ENCODE assay signal across 9 cellular contexts in genomic region chr15:65085990-65086679, GRCh38. TPM values are rescaled to one million over a fixed set of nuclear protein-coding genes. Genes with fewer than 3 reads are reported as not detected.
DNase-seq lines count a peak whose midpoint lies in the region; FAIRE-seq and TF ChIP-seq lines count a peak whose summit lies in the region.
"Had no signal": no experiment of that assay in that cellular context is flagged by ENCODE, and none has a peak within 500 bp of the region (broad histone marks: within the 10 kb centered on the region; RNA-seq: fewer than 3 reads in every experiment).

No MANE protein-coding gene starts in this region.

- H2AK5ac ChIP-seq in mesendoderm (ENCODE audit: low read length), result no peak overlapping the region

- H2AFZ ChIP-seq in astrocyte (ENCODE audit: low read depth, low read length), result no peak overlapping the region

- no peak overlapping the region for H3K23ac ChIP-seq in mesendoderm (ENCODE audit: low read length)

- H3K4me3 ChIP-seq in H7 (ENCODE audit: insufficient read depth, low read depth, low read length), result no peak overlapping the region
- H3K4me3 ChIP-seq in astrocyte (ENCODE audit: insufficient read depth, low read depth, low read length), result no peak overlapping the region
- H3K4me3 ChIP-seq in mesendoderm (ENCODE audit: low read length), result no peak overlapping the region

- H3K79me1 ChIP-seq in mesendoderm (ENCODE audit: low read length), result no peaks in the 10 kb centered on the region

- H3K79me2 ChIP-seq in astrocyte (ENCODE audit: insufficient read depth, low read length), result no peaks in the 10 kb centered on the region
- no peaks in the 10 kb centered on the region for H3K79me2 ChIP-seq in mesendoderm (ENCODE audit: control insufficient read depth, insufficient read depth, low read length)

- H2BK15ac ChIP-seq in mesendoderm (replicated peaks; ENCODE audit: low read depth), result no peak overlapping the region

- no peak overlapping the region for H3K4ac ChIP-seq in mesendoderm (ENCODE audit: low read depth, low read length)

- no peak for FAIRE-seq in astrocyte (lab: Jason Lieb, UNC)

- TF ChIP-seq CTCF in CD14-positive monocyte (IDR thresholded peaks at IDR 0.05) (peak; percentile 30), astrocyte (IDR thresholded peaks at IDR 0.05; ENCODE audit: insufficient read depth, low read depth, low read length) (peak; percentile 41)

- no peak overlapping the region for H4K8ac ChIP-seq in mesendoderm (ENCODE audit: low read depth, low read length)

- WGBS in mesendoderm (ENCODE audit: extremely low coverage, insufficient coverage, low lambda C conversion rate), result no CpG with 5 or more reads among the region's 6 CpGs

- no peaks in the 10 kb centered on the region for H3K36me3 ChIP-seq in H7 (replicated peaks; ENCODE audit: control insufficient read depth, insufficient read depth, low read length)
- H3K36me3 ChIP-seq in astrocyte (ENCODE audit: insufficient read depth, low read length), result no peaks in the 10 kb centered on the region
- H3K36me3 ChIP-seq in mesendoderm (ENCODE audit: control insufficient read depth, insufficient read depth, low read length), result no peaks in the 10 kb centered on the region

- no peaks in the 10 kb centered on the region for H4K20me1 ChIP-seq in astrocyte (ENCODE audit: insufficient read depth, low read length)

- no peaks in the 10 kb centered on the region for H3K9me3 ChIP-seq in astrocyte (ENCODE audit: insufficient read depth, low read depth, low read length)

- H2BK120ac ChIP-seq in mesendoderm (ENCODE audit: low read depth, low read length), result no peak overlapping the region

- H2BK5ac ChIP-seq in mesendoderm (ENCODE audit: low read length), result no peak overlapping the region

- H3K27ac ChIP-seq in astrocyte (ENCODE audit: low read depth, low read length) (no peak overlapping the region), mesendoderm (ENCODE audit: low read depth, low read length) (no peak overlapping the region)

- H3K4me2 ChIP-seq in astrocyte (ENCODE audit: low read length) (no peak overlapping the region), mesendoderm (ENCODE audit: low read length) (no peak overlapping the region)

- H3K27me3 ChIP-seq in H7 (ENCODE audit: control insufficient read depth, insufficient read depth, low read length), result no peaks in the 10 kb centered on the region
- peaks cover 28% of the 10 kb centered on the region for H3K27me3 ChIP-seq in astrocyte (ENCODE audit: insufficient read depth, low read length)
- H3K27me3 ChIP-seq in mesendoderm (ENCODE audit: insufficient read depth, low read length, poor library complexity), result no peaks in the 10 kb centered on the region

- H3K9me3 Mint-ChIP-seq in CD14-positive monocyte (no peaks in the 10 kb centered on the region), astrocyte (ENCODE audit: unreplicated experiment) (no peaks in the 10 kb centered on the region)

- H3K27ac Mint-ChIP-seq in CD14-positive monocyte, result no peak overlapping the region
- H3K27ac Mint-ChIP-seq in astrocyte (ENCODE audit: unreplicated experiment), result no peak overlapping the region

- no peak for DNase-seq in CD14-positive monocyte (ENCODE audit: low spot score)
- peak; percentile 85 for DNase-seq in H7
- no peak for DNase-seq in astrocyte (ENCODE audit: low read depth)
- peak; percentile 78 for DNase-seq in mesendoderm
- DNase-seq in NCI-H2171 (lab: John Stamatoyannopoulos, UW), result no peak
- no peak for DNase-seq in H4 (ENCODE audit: low spot score)
- DNase-seq in ecto neural progenitor cell (ENCODE audit: low spot score), result no peak
- DNase-seq in NCI-H774 (lab: John Stamatoyannopoulos, UW), result no peak

- H3K4me3 Mint-ChIP-seq in CD14-positive monocyte (no peak overlapping the region), astrocyte (ENCODE audit: unreplicated experiment) (no peak overlapping the region)

- H3K27me3 Mint-ChIP-seq in CD14-positive monocyte (ENCODE audit: low read depth in 3 of 3), result peaks cover 15 to 42% (median 21%) of the 10 kb centered on the region in 3 donors
- peaks cover 67% of the 10 kb centered on the region for H3K27me3 Mint-ChIP-seq in astrocyte (ENCODE audit: low read depth, unreplicated experiment)

- no peak overlapping the region for H3K18ac ChIP-seq in mesendoderm (ENCODE audit: low read length)

- H3K4me1 Mint-ChIP-seq in CD14-positive monocyte, result peaks cover 8% of the 10 kb centered on the region
- H3K4me1 Mint-ChIP-seq in astrocyte (ENCODE audit: low read depth, unreplicated experiment), result peaks cover 9% of the 10 kb centered on the region

- H3K9ac ChIP-seq in astrocyte (ENCODE audit: low read length), result no peak overlapping the region
- no peak overlapping the region for H3K9ac ChIP-seq in mesendoderm (ENCODE audit: low read length)

- no peak overlapping the region for H3K56ac ChIP-seq in mesendoderm (ENCODE audit: low read length)

- no peaks in the 10 kb centered on the region for H3K36me3 Mint-ChIP-seq in CD14-positive monocyte
- peaks cover 2% of the 10 kb centered on the region for H3K36me3 Mint-ChIP-seq in astrocyte (ENCODE audit: low read depth, unreplicated experiment)

- H3K4me1 ChIP-seq in astrocyte (ENCODE audit: insufficient read depth, low read length), result peaks cover 9% of the 10 kb centered on the region
- peaks cover 21% of the 10 kb centered on the region for H3K4me1 ChIP-seq in mesendoderm (ENCODE audit: control insufficient read depth, low read depth, low read length)

- intact Hi-C loops in CD14-positive monocyte (cut with micrococcal nuclease), result loop anchor here in 1 of 2 donors (10.0 kb wide), 1 partner anchor 351 kb away; no protein-coding TSS in a partner anchor

- H4K5ac ChIP-seq in mesendoderm (ENCODE audit: low read length), result no peak overlapping the region

RNA-seq across cellular contexts. Expression of gene KBTBD13, which starts 9.6 kb away (rescaled TPM):
- polyA plus RNA-seq in CD14-positive monocyte, result not detected
- 0.17 TPM in 1 of 2 replicates, not detected in the other for total RNA-seq in H7 (2014; rRNA removed; shearing (Covaris generic))
- total RNA-seq in astrocyte, result not detected in 2 replicates
- polyA plus RNA-seq in mesendoderm (2013, experiment 1 of 2), result 0.01 TPM
- polyA plus RNA-seq in mesendoderm (2013, experiment 2 of 2), result 0.01 TPM
- total RNA-seq in H4 (2014; rRNA removed; shearing (Covaris generic)), result not detected in 2 replicates
- polyA plus RNA-seq: esophagus had no signal

RNA-seq across cellular contexts. Expression of gene RASL12, which starts 18.3 kb away (rescaled TPM):
- polyA plus RNA-seq in CD14-positive monocyte, result not detected
- 20.9 and 22.1 TPM in 2 replicates for total RNA-seq in H7 (2014; rRNA removed; shearing (Covaris generic))
- total RNA-seq in astrocyte, result 0.32 and 0.36 TPM in 2 replicates
- 6.4 TPM for polyA plus RNA-seq in mesendoderm (2013, experiment 1 of 2)
- polyA plus RNA-seq in mesendoderm (2013, experiment 2 of 2), result 6.5 TPM
- total RNA-seq in H4 (2014; rRNA removed; shearing (Covaris generic)), result 0.04 and 0.25 TPM in 2 replicates

RNA-seq across cellular contexts. Expression of gene UBAP1L, which starts 28.9 kb away (rescaled TPM):
- polyA plus RNA-seq in CD14-positive monocyte, result not detected
- 0.14 and 1.6 TPM in 2 replicates for total RNA-seq in H7 (2014; rRNA removed; shearing (Covaris generic))
- 1.8 and 1.9 TPM in 2 replicates for total RNA-seq in astrocyte
- 0.45 TPM for polyA plus RNA-seq in mesendoderm (2013, experiment 1 of 2)
- polyA plus RNA-seq in mesendoderm (2013, experiment 2 of 2), result 0.41 TPM
- total RNA-seq in H4 (2014; rRNA removed; shearing (Covaris generic)), result 0.06 TPM in 1 of 2 replicates, not detected in the other

RNA-seq across cellular contexts. Expression of gene SLC51B, which starts 40.9 kb away (rescaled TPM):
- polyA plus RNA-seq in CD14-positive monocyte, result not detected
- total RNA-seq in H7 (2014; rRNA removed; shearing (Covaris generic)), result not detected in 2 replicates
- total RNA-seq in astrocyte, result not detected in 2 replicates
- not detected for polyA plus RNA-seq in mesendoderm (2013, experiment 1 of 2)
- not detected for polyA plus RNA-seq in mesendoderm (2013, experiment 2 of 2)
- total RNA-seq in H4 (2014; rRNA removed; shearing (Covaris generic)), result not detected in 2 replicates

RNA-seq across cellular contexts. Expression of gene PDCD7, which starts 47.5 kb away (rescaled TPM):
- polyA plus RNA-seq in CD14-positive monocyte, result 1 to 10 TPM; 3.1 to 4.7 TPM
- total RNA-seq in H7 (2014; rRNA removed; shearing (Covaris generic)), result 15.5 and 16.1 TPM in 2 replicates
- total RNA-seq in astrocyte, result 12.3 and 15.0 TPM in 2 replicates
- polyA plus RNA-seq in mesendoderm (2013, experiment 1 of 2), result 15.8 TPM
- 16.1 TPM for polyA plus RNA-seq in mesendoderm (2013, experiment 2 of 2)
- 12.8 and 13.7 TPM in 2 replicates for total RNA-seq in H4 (2014; rRNA removed; shearing (Covaris generic))

Comparison
In these comparisons a context has a peak if more than half of its experiments do, and no peak if none do; other contexts are left out.
1. DNase-seq: peak in H7 (single experiment) and mesendoderm (single experiment); none in CD14-positive monocyte (single experiment), astrocyte (single experiment), NCI-H2171 (single experiment), H4 (single experiment), ecto neural progenitor cell (single experiment) and NCI-H774 (single experiment).
2. RNA of gene RASL12, which starts 18.3 kb away (total RNA-seq): 20.9 to 22.1 TPM in H7; 0.32 to 0.36 TPM in astrocyte and 0.04 to 0.25 TPM in H4; every median in the first group is over 10 times any median in the second.